1 cellular context compared by ENCODE assay signal in genomic region chr15:66400351-66400774, GRCh38.
TF ChIP-seq lines count a peak whose summit lies in the region.

No MANE protein-coding gene starts in this region.

TF ChIP-seq in H1, 55 proteins besides CTCF, POLR2A, EP300 and RAD21:
- TF ChIP-seq POLR2AphosphoS5 (IDR thresholded peaks at IDR 0.05; ENCODE audit: low read depth, low read length) = no peak
- TF ChIP-seq SAP30 (IDR thresholded peaks at IDR 0.05; ENCODE audit: insufficient read depth, insufficient replicate concordance, low read length) = no peak
- TF ChIP-seq E2F6 (IDR thresholded peaks at IDR 0.05) = no peak
- no peak for TF ChIP-seq NANOG (IDR thresholded peaks at IDR 0.05; ENCODE audit: insufficient read depth, low read depth, low read length, poor library complexity, severe bottlenecking)
- TF ChIP-seq SIX5 (IDR thresholded peaks at IDR 0.05; ENCODE audit: low read depth, low read length) = no peak
- no peak for TF ChIP-seq TEAD4 (IDR thresholded peaks at IDR 0.05; ENCODE audit: low read depth, low read length)
- TF ChIP-seq SP1 (IDR thresholded peaks at IDR 0.05; ENCODE audit: low read depth, low read length) = no peak
- TF ChIP-seq SP2 (IDR thresholded peaks at IDR 0.05; ENCODE audit: low read length) = no peak
- TF ChIP-seq ASH2L (IDR thresholded peaks at IDR 0.05; ENCODE audit: low read length) = no peak
- TF ChIP-seq CBX5 (IDR thresholded peaks at IDR 0.05; ENCODE audit: low read depth, low read length) = no peak
- no peak for TF ChIP-seq SP4 (IDR thresholded peaks at IDR 0.05; ENCODE audit: low read length)
- no peak for TF ChIP-seq CEBPB (IDR thresholded peaks at IDR 0.05; ENCODE audit: low read depth, low read length)
TF ChIP-seq in H1: peak in this region for 0.
